18 cellular contexts compared by ENCODE assay signal in genomic region chr19:8101311-8101710, GRCh38. TPM values are rescaled to one million over a fixed set of nuclear protein-coding genes. Genes with fewer than 3 reads are reported as not detected.
A peak's percentile ranks its signal among the peaks of the same experiment; 100 is the strongest.
DNase-seq lines count a peak whose midpoint lies in the region; ATAC-seq and TF ChIP-seq lines count a peak whose summit lies in the region.
"Had no signal": no experiment of that assay in that cellular context is flagged by ENCODE, and none has a peak within 500 bp of the region (broad histone marks: within the 10 kb centered on the region; RNA-seq: fewer than 3 reads in every experiment).

No MANE protein-coding gene starts in this region.

- H3K14ac ChIP-seq in mesenchymal stem cell (ENCODE audit: low read length in 2 of 2), result no peak overlapping the region

- H3K23ac ChIP-seq in mesenchymal stem cell (ENCODE audit: low read length in 2 of 2), result no peak overlapping the region

- no peak overlapping the region for H3K4ac ChIP-seq in mesenchymal stem cell (ENCODE audit: low read depth in 1 of 2, low read length in 2 of 2)

- H2BK12ac ChIP-seq in mesenchymal stem cell (ENCODE audit: low read length in 2 of 2), result no peak overlapping the region

- peaks cover 6% of the 10 kb centered on the region for H3K9me3 Mint-ChIP-seq in GM23338
- H3K9me3 Mint-ChIP-seq in endodermal cell, result peaks cover 18% of the 10 kb centered on the region
- peaks cover 19% of the 10 kb centered on the region for H3K9me3 Mint-ChIP-seq in mesothelial cell of epicardium
- H3K9me3 Mint-ChIP-seq in stimulated activated naive B cell treated with anti-CD40 and anti-IgM and Interleukin-4, amounts not matched to agents 10 μg/mL and 1 μg/mL and 100 μg/mL, for 72 hours, result peaks cover 5 to 10% of the 10 kb centered on the region in 2 donors

- no peak for TF ChIP-seq EP300 in gastroesophageal sphincter (IDR thresholded peaks at IDR 0.05)

- no peak overlapping the region for H2BK15ac ChIP-seq in mesenchymal stem cell (ENCODE audit: low read depth, poor library complexity, severe bottlenecking)

- H3K18ac ChIP-seq in mesenchymal stem cell (ENCODE audit: low read depth in 1 of 2, low read length in 2 of 2), result no peak overlapping the region

- H2AFZ ChIP-seq in GM23338 (no peak overlapping the region), mesenchymal stem cell (ENCODE audit: low read depth, low read length) (no peak overlapping the region)

- peaks cover 4% of the 10 kb centered on the region for H3K4me1 Mint-ChIP-seq in GM23338
- H3K4me1 Mint-ChIP-seq in endodermal cell, result no peaks in the 10 kb centered on the region
- H3K4me1 Mint-ChIP-seq in mesothelial cell of epicardium, result no peaks in the 10 kb centered on the region
- peaks cover 0 to 3% of the 10 kb centered on the region in 2 donors for H3K4me1 Mint-ChIP-seq in stimulated activated naive B cell treated with anti-CD40 and anti-IgM and Interleukin-4, amounts not matched to agents 10 μg/mL and 1 μg/mL and 100 μg/mL, for 72 hours
- H3K4me1 Mint-ChIP-seq: CD14-positive monocyte; CD4-positive, alpha-beta memory T cell had no signal

- H3K27ac Mint-ChIP-seq in GM23338 (no peak overlapping the region), endodermal cell (peak overlapping the region; percentile 72), mesothelial cell of epicardium (peak overlapping the region; percentile 39)
- peak overlapping the region; percentile 6 for H3K27ac Mint-ChIP-seq in stimulated activated naive B cell treated with anti-CD40 and anti-IgM and Interleukin-4, amounts not matched to agents 10 μg/mL and 1 μg/mL and 100 μg/mL, for 72 hours
- H3K27ac Mint-ChIP-seq: CD4-positive, alpha-beta memory T cell had no signal

- no peak for ATAC-seq in GM23338
- no peak for ATAC-seq in stimulated activated naive B cell treated with anti-CD40 and anti-IgM and Interleukin-4, amounts not matched to agents 10 μg/mL and 1 μg/mL and 100 μg/mL, for 72 hours (replicated peaks)
- ATAC-seq in gastroesophageal sphincter, result no peak

- H3K27ac ChIP-seq in GM23338 (ENCODE audit: low read depth), result 0 out of 2 replicates have a peak overlapping the region, but pooled peaks have one; percentile 55
- H3K27ac ChIP-seq in endodermal cell (ENCODE audit: low read depth, low read length), result no peak overlapping the region
- H3K27ac ChIP-seq in mesenchymal stem cell (ENCODE audit: low read length, poor library complexity, severe bottlenecking), result no peak overlapping the region
- no peak overlapping the region for H3K27ac ChIP-seq in gastroesophageal sphincter
- H3K27ac ChIP-seq: BLaER1 had no signal

- DNase-seq in GM23338 (ENCODE audit: low spot score) (no peak), endodermal cell (peak; percentile 36), mesothelial cell of epicardium (ENCODE audit: low spot score in 2 of 2, unreplicated experiment in 2 of 2) (no peak), mesenchymal stem cell (no peak), NCI-H1436 (lab: John Stamatoyannopoulos, UW) (no peak)
- no peak for DNase-seq in stimulated activated naive B cell treated with anti-CD40 and anti-IgM and Interleukin-4, amounts not matched to agents 10 μg/mL and 1 μg/mL and 100 μg/mL, for 72 hours
- DNase-seq: 8988T; CD4-positive, alpha-beta memory T cell; DMS153; DMS79; GF-D8; GOT3 had no signal

- no peaks in the 10 kb centered on the region for H4K20me1 ChIP-seq in GM23338 (replicated peaks; ENCODE audit: insufficient read depth)
- H4K20me1 ChIP-seq: BLaER1 had no signal

- H3K36me3 ChIP-seq in GM23338 (ENCODE audit: insufficient read depth) (peaks cover 1% of the 10 kb centered on the region; the same call in 1 of the 2 replicates), endodermal cell (ENCODE audit: control insufficient read depth, insufficient read depth, low read length) (peaks cover 69% of the 10 kb centered on the region), mesenchymal stem cell (ENCODE audit: control insufficient read depth in 1 of 2, insufficient read depth in 2 of 2, low read depth in 1 of 2, low read length in 2 of 2) (no peaks in the 10 kb centered on the region), gastroesophageal sphincter (no peaks in the 10 kb centered on the region)
- H3K36me3 ChIP-seq: BLaER1 had no signal

- TF ChIP-seq POLR2A in gastroesophageal sphincter (IDR thresholded peaks at IDR 0.05), result no peak

- no peaks in the 10 kb centered on the region for H3K9me2 ChIP-seq in GM23338 (ENCODE audit: insufficient read depth)

- H3K36me3 Mint-ChIP-seq in GM23338 (ENCODE audit: low read depth) (peaks cover 76% of the 10 kb centered on the region), endodermal cell (ENCODE audit: low read depth) (peaks cover 73% of the 10 kb centered on the region), mesothelial cell of epicardium (peaks cover 57% of the 10 kb centered on the region)
- peaks cover 0 to 6% of the 10 kb centered on the region in 2 donors for H3K36me3 Mint-ChIP-seq in stimulated activated naive B cell treated with anti-CD40 and anti-IgM and Interleukin-4, amounts not matched to agents 10 μg/mL and 1 μg/mL and 100 μg/mL, for 72 hours
- H3K36me3 Mint-ChIP-seq: CD14-positive monocyte; CD4-positive, alpha-beta memory T cell had no signal

- no peaks in the 10 kb centered on the region for H3F3A ChIP-seq in GM23338 (replicated peaks; ENCODE audit: low read depth)

- H3K4me2 ChIP-seq in GM23338 (no peak overlapping the region), mesenchymal stem cell (ENCODE audit: low read length, poor library complexity, severe bottlenecking) (no peak overlapping the region)
- H3K4me2 ChIP-seq: BLaER1 had no signal

- H3K9ac ChIP-seq in endodermal cell (ENCODE audit: extremely low read depth, low read length, poor library complexity, severe bottlenecking), result no peak overlapping the region
- no peak overlapping the region for H3K9ac ChIP-seq in mesenchymal stem cell (ENCODE audit: low read length)
- H3K9ac ChIP-seq: BLaER1 had no signal

- no peak overlapping the region for H4K91ac ChIP-seq in mesenchymal stem cell (ENCODE audit: low read length)

- H3K4me1 ChIP-seq in GM23338 (ENCODE audit: insufficient read depth) (no peaks in the 10 kb centered on the region), endodermal cell (ENCODE audit: control insufficient read depth, insufficient read depth, low read length) (no peaks in the 10 kb centered on the region), mesenchymal stem cell (ENCODE audit: control insufficient read depth, insufficient read depth, low read depth, low read length) (peaks cover 1% of the 10 kb centered on the region), gastroesophageal sphincter (no peaks in the 10 kb centered on the region)

- H2BK5ac ChIP-seq in mesenchymal stem cell (ENCODE audit: low read depth, low read length, poor library complexity, severe bottlenecking), result no peak overlapping the region

- H3K4me3 Mint-ChIP-seq in GM23338 (no peak overlapping the region), endodermal cell (no peak overlapping the region), mesothelial cell of epicardium (no peak overlapping the region)
- no peak overlapping the region for H3K4me3 Mint-ChIP-seq in stimulated activated naive B cell treated with anti-CD40 and anti-IgM and Interleukin-4, amounts not matched to agents 10 μg/mL and 1 μg/mL and 100 μg/mL, for 72 hours
- H3K4me3 Mint-ChIP-seq: CD14-positive monocyte; CD4-positive, alpha-beta memory T cell had no signal

- no peak overlapping the region for H3K4me3 ChIP-seq in GM23338
- no peak overlapping the region for H3K4me3 ChIP-seq in endodermal cell (ENCODE audit: low read length)
- no peak overlapping the region for H3K4me3 ChIP-seq in mesenchymal stem cell (ENCODE audit: insufficient read depth in 1 of 2, low read depth in 1 of 2, low read length in 2 of 2)
- H3K4me3 ChIP-seq in gastroesophageal sphincter, result no peak overlapping the region
- H3K4me3 ChIP-seq: BLaER1 had no signal

- 0 out of 4 replicates have a peak, but pooled peaks of 1 of the 2 experiments have one; percentile 9 for TF ChIP-seq CTCF in GM23338 (conservative IDR thresholded peaks at IDR 0.05; ENCODE audit: low read depth in 2 of 2)
- no peak for TF ChIP-seq CTCF in endodermal cell (conservative IDR thresholded peaks at IDR 0.05)
- TF ChIP-seq CTCF in mesothelial cell of epicardium (IDR thresholded peaks at IDR 0.05; ENCODE audit: unreplicated experiment), result no peak
- TF ChIP-seq CTCF in gastroesophageal sphincter (IDR thresholded peaks at IDR 0.05), result no peak

- H3K9me3 ChIP-seq in endodermal cell (ENCODE audit: control insufficient read depth, low read length) (peaks cover 26% of the 10 kb centered on the region), mesenchymal stem cell (ENCODE audit: control insufficient read depth, low read length) (peaks cover 19% of the 10 kb centered on the region), gastroesophageal sphincter (peaks cover 0 to 14% (median 0%) of the 10 kb centered on the region in 3 donors)

- H3K27me3 Mint-ChIP-seq in GM23338 (ENCODE audit: insufficient read depth, low read depth, poor library complexity) (peaks cover 7% of the 10 kb centered on the region), endodermal cell (ENCODE audit: insufficient read depth) (no peaks in the 10 kb centered on the region), mesothelial cell of epicardium (ENCODE audit: low read depth) (no peaks in the 10 kb centered on the region)
- H3K27me3 Mint-ChIP-seq in stimulated activated naive B cell treated with anti-CD40 and anti-IgM and Interleukin-4, amounts not matched to agents 10 μg/mL and 1 μg/mL and 100 μg/mL, for 72 hours, result peaks cover 10 to 16% of the 10 kb centered on the region in 2 donors

- H3K27me3 ChIP-seq in GM23338 (ENCODE audit: insufficient read depth), result no peaks in the 10 kb centered on the region
- H3K27me3 ChIP-seq in endodermal cell (ENCODE audit: control insufficient read depth, insufficient read depth, low read length, poor library complexity, severe bottlenecking), result no peaks in the 10 kb centered on the region
- H3K27me3 ChIP-seq in mesenchymal stem cell (ENCODE audit: control insufficient read depth in 1 of 2, insufficient read depth in 1 of 2, low read length in 2 of 2), result peaks cover 0 to 7% of the 10 kb centered on the region in 2 experiments
- peaks cover 13% of the 10 kb centered on the region for H3K27me3 ChIP-seq in gastroesophageal sphincter
- H3K27me3 ChIP-seq: BLaER1 had no signal

- 79 to 93% methylated on average over 3 to 4 of the region's 4 CpGs for WGBS in endodermal cell (ENCODE audit: insufficient coverage in 1 of 2, insufficient read length in 1 of 2), 2 experiments
- 78% methylated on average over 4 of the region's 4 CpGs for WGBS in mesenchymal stem cell
- WGBS in gastroesophageal sphincter (ENCODE audit: low coverage in 1 of 2), 2 donors, result 93 to 100% methylated on average over 3 of the region's 4 CpGs

- no peak overlapping the region for H4K8ac ChIP-seq in mesenchymal stem cell (ENCODE audit: low read length)

- no peak overlapping the region for H2BK120ac ChIP-seq in mesenchymal stem cell (ENCODE audit: low read depth, low read length)

- no peaks in the 10 kb centered on the region for H3K79me1 ChIP-seq in mesenchymal stem cell (replicated peaks; ENCODE audit: low read length, poor library complexity, severe bottlenecking)

- H3K79me2 ChIP-seq in GM23338 (replicated peaks; ENCODE audit: insufficient read depth), result no peaks in the 10 kb centered on the region

- H2AK5ac ChIP-seq in mesenchymal stem cell (ENCODE audit: low read length, severe bottlenecking), result no peak overlapping the region

RNA-seq across cellular contexts. Expression of gene FBN3, which starts 48.1 kb away (rescaled TPM):
- total RNA-seq in GM23338 (2014; rRNA removed; shearing (Covaris generic)), result 34.7 and 54.5 TPM in 2 replicates
- 7.7 and 8.5 TPM in 2 replicates for polyA plus RNA-seq in GM23338 (2016; fragmentation: Nextera tagmentation; extraction: Ambion mirVana)
- 100 to 1,000 TPM; 105 to 143 TPM for total RNA-seq in endodermal cell
- 19.4 TPM for polyA plus RNA-seq in endodermal cell (2013, experiment 1 of 2)
- polyA plus RNA-seq in endodermal cell (2013, experiment 2 of 2), result 21.4 TPM
- total RNA-seq in mesothelial cell of epicardium, result 115 to 124 TPM (median 120 TPM) in 3 replicates
- polyA plus RNA-seq in mesenchymal stem cell (2013, experiment 1 of 2), result not detected
- polyA plus RNA-seq in mesenchymal stem cell (2013, experiment 2 of 2), result not detected
- under 1 TPM in 1 of 4 donors, not detected in 3; 0.02 TPM for total RNA-seq in gastroesophageal sphincter
- total RNA-seq: CD4-positive, alpha-beta memory T cell; Daoy had no signal
- polyA plus RNA-seq: AG04450; CD14-positive monocyte; CD4-positive, alpha-beta memory T cell had no signal

RNA-seq across cellular contexts. Expression of gene CCL25, which starts 48.8 kb away (rescaled TPM):
- total RNA-seq in GM23338 (2014; rRNA removed; shearing (Covaris generic)), result 0.52 TPM in 1 of 2 replicates, not detected in the other
- 0.73 and 0.97 TPM in 2 replicates for polyA plus RNA-seq in GM23338 (2016; fragmentation: Nextera tagmentation; extraction: Ambion mirVana)
- total RNA-seq in endodermal cell (not detected), mesothelial cell of epicardium (0.29 to 0.42 TPM in 2 of 3 replicates, not detected in the other), gastroesophageal sphincter (not detected)
- 0.50 TPM for polyA plus RNA-seq in endodermal cell (2013, experiment 1 of 2)
- polyA plus RNA-seq in endodermal cell (2013, experiment 2 of 2), result 0.54 TPM
- polyA plus RNA-seq in mesenchymal stem cell (2013, experiment 1 of 2), result not detected
- polyA plus RNA-seq in mesenchymal stem cell (2013, experiment 2 of 2), result not detected
- total RNA-seq: A673; CD4-positive, alpha-beta memory T cell; Daoy had no signal
- polyA plus RNA-seq: AG04450; CD14-positive monocyte; CD4-positive, alpha-beta memory T cell had no signal

Comparison
In these comparisons a context has a peak if more than half of its experiments do, and no peak if none do; other contexts are left out.
1. RNA of gene FBN3, which starts 48.1 kb away (total RNA-seq): 105 to 143 TPM in endodermal cell, 115 to 124 TPM in mesothelial cell of epicardium and 34.7 to 54.5 TPM in GM23338; 0.02 TPM in gastroesophageal sphincter; every median in the first group is over 10 times any median in the second.